ENCODE assay signal across 1 cellular context in genomic region chr4:15153662-15154061, GRCh38.
TF ChIP-seq lines count a peak whose summit lies in the region.

No MANE protein-coding gene starts in this region.

TF ChIP-seq in K562, 482 proteins besides CTCF, POLR2A, EP300 and RAD21 (continued from another document and continues in another):
- TF ChIP-seq, protein P1, sequence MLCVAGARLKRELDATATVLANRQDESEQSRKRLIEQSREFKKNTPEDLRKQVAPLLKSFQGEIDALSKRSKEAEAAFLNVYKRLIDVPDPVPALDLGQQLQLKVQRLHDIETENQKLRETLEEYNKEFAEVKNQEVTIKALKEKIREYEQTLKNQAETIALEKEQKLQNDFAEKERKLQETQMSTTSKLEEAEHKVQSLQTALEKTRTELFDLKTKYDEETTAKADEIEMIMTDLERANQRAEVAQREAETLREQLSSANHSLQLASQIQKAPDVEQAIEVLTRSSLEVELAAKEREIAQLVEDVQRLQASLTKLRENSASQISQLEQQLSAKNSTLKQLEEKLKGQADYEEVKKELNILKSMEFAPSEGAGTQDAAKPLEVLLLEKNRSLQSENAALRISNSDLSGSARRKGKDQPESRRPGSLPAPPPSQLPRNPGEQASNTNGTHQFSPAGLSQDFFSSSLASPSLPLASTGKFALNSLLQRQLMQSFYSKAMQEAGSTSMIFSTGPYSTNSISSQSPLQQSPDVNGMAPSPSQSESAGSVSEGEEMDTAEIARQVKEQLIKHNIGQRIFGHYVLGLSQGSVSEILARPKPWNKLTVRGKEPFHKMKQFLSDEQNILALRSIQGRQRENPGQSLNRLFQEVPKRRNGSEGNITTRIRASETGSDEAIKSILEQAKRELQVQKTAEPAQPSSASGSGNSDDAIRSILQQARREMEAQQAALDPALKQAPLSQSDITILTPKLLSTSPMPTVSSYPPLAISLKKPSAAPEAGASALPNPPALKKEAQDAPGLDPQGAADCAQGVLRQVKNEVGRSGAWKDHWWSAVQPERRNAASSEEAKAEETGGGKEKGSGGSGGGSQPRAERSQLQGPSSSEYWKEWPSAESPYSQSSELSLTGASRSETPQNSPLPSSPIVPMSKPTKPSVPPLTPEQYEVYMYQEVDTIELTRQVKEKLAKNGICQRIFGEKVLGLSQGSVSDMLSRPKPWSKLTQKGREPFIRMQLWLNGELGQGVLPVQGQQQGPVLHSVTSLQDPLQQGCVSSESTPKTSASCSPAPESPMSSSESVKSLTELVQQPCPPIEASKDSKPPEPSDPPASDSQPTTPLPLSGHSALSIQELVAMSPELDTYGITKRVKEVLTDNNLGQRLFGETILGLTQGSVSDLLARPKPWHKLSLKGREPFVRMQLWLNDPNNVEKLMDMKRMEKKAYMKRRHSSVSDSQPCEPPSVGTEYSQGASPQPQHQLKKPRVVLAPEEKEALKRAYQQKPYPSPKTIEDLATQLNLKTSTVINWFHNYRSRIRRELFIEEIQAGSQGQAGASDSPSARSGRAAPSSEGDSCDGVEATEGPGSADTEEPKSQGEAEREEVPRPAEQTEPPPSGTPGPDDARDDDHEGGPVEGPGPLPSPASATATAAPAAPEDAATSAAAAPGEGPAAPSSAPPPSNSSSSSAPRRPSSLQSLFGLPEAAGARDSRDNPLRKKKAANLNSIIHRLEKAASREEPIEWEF (CRISPR knock-in tag; IDR thresholded peaks at IDR 0.05): no peak
- TF ChIP-seq ARID3A (IDR thresholded peaks at IDR 0.05; ENCODE audit: borderline replicate concordance, low read depth, low read length) (peak; percentile 56; the same call in 1 of the 2 replicates), POLR2AphosphoS2 (IDR thresholded peaks at IDR 0.05; ENCODE audit: low read length) (no peak), HLTF (IDR thresholded peaks at IDR 0.05) (0 out of 2 replicates have a peak, but pooled peaks have one; percentile 35), RFX1 (IDR thresholded peaks at IDR 0.05) (no peak), THAP7 (CRISPR knock-in tag; IDR thresholded peaks at IDR 0.05) (no peak), SOX6 (IDR thresholded peaks at IDR 0.05) (peak; percentile 64), TAL1 (IDR thresholded peaks at IDR 0.05) (peak; percentile 19; the same call in 1 of the 2 replicates), ZNF318 (IDR thresholded peaks at IDR 0.05; ENCODE audit: borderline replicate concordance in 1 of 2, low read depth in 1 of 2) (no peak; a peak in 1 of 4 replicates), SMARCC2 (IDR thresholded peaks at IDR 0.05; ENCODE audit: low read depth) (peak; percentile 90), KLF10 (CRISPR knock-in tag; IDR thresholded peaks at IDR 0.05) (no peak), CBX5 (IDR thresholded peaks at IDR 0.05; ENCODE audit: borderline replicate concordance, low read depth) (no peak), YBX1 (IDR thresholded peaks at IDR 0.05) (no peak), BRCA1 (IDR thresholded peaks at IDR 0.05) (no peak), BRCA1 (CRISPR knock-in tag; IDR thresholded peaks at IDR 0.05) (no peak), CHD1 (IDR thresholded peaks at IDR 0.05; ENCODE audit: low read length) (no peak), ZNF431 (CRISPR knock-in tag; IDR thresholded peaks at IDR 0.05) (no peak), MTA3 (IDR thresholded peaks at IDR 0.05; ENCODE audit: borderline replicate concordance) (0 out of 2 replicates have a peak, but pooled peaks have one; percentile 59), DDX20 (tag; IDR thresholded peaks at IDR 0.05; ENCODE audit: low read depth) (no peak), NRF1 (conservative IDR thresholded peaks at IDR 0.05 in 1 of 2, IDR thresholded peaks at IDR 0.05 in 1 of 2) (no peak), SRSF1 (IDR thresholded peaks at IDR 0.05; ENCODE audit: low read depth, low read length) (no peak), NONO (IDR thresholded peaks at IDR 0.05; ENCODE audit: low read depth in 2 of 2, low read length in 1 of 2) (no peak), ZNF354B (CRISPR knock-in tag; IDR thresholded peaks at IDR 0.05) (no peak), ELF2 (CRISPR knock-in tag; IDR thresholded peaks at IDR 0.05) (no peak), ZBTB49 (CRISPR knock-in tag; IDR thresholded peaks at IDR 0.05; ENCODE audit: borderline replicate concordance) (no peak), NR1H2 (CRISPR knock-in tag; IDR thresholded peaks at IDR 0.05) (no peak), MAFF (IDR thresholded peaks at IDR 0.05; ENCODE audit: low read length) (peak; percentile 73), SLC30A9 (CRISPR knock-in tag; IDR thresholded peaks at IDR 0.05) (no peak), NR3C1 (CRISPR knock-in tag; IDR thresholded peaks at IDR 0.05) (no peak)
- TF ChIP-seq, protein P2, sequence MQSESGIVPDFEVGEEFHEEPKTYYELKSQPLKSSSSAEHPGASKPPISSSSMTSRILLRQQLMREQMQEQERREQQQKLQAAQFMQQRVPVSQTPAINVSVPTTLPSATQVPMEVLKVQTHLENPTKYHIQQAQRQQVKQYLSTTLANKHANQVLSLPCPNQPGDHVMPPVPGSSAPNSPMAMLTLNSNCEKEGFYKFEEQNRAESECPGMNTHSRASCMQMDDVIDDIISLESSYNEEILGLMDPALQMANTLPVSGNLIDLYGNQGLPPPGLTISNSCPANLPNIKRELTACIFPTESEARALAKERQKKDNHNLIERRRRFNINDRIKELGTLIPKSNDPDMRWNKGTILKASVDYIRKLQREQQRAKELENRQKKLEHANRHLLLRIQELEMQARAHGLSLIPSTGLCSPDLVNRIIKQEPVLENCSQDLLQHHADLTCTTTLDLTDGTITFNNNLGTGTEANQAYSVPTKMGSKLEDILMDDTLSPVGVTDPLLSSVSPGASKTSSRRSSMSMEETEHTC (IDR thresholded peaks at IDR 0.05): no peak
- TF ChIP-seq, protein P3, sequence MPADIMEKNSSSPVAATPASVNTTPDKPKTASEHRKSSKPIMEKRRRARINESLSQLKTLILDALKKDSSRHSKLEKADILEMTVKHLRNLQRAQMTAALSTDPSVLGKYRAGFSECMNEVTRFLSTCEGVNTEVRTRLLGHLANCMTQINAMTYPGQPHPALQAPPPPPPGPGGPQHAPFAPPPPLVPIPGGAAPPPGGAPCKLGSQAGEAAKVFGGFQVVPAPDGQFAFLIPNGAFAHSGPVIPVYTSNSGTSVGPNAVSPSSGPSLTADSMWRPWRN (IDR thresholded peaks at IDR 0.05; ENCODE audit: low read depth): no peak
- TF ChIP-seq, protein P4, sequence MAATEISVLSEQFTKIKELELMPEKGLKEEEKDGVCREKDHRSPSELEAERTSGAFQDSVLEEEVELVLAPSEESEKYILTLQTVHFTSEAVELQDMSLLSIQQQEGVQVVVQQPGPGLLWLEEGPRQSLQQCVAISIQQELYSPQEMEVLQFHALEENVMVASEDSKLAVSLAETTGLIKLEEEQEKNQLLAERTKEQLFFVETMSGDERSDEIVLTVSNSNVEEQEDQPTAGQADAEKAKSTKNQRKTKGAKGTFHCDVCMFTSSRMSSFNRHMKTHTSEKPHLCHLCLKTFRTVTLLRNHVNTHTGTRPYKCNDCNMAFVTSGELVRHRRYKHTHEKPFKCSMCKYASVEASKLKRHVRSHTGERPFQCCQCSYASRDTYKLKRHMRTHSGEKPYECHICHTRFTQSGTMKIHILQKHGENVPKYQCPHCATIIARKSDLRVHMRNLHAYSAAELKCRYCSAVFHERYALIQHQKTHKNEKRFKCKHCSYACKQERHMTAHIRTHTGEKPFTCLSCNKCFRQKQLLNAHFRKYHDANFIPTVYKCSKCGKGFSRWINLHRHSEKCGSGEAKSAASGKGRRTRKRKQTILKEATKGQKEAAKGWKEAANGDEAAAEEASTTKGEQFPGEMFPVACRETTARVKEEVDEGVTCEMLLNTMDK (IDR thresholded peaks at IDR 0.05; ENCODE audit: borderline replicate concordance, insufficient read depth, low read depth, low read length, poor library complexity, severe bottlenecking): no peak
- TF ChIP-seq, protein P5, sequence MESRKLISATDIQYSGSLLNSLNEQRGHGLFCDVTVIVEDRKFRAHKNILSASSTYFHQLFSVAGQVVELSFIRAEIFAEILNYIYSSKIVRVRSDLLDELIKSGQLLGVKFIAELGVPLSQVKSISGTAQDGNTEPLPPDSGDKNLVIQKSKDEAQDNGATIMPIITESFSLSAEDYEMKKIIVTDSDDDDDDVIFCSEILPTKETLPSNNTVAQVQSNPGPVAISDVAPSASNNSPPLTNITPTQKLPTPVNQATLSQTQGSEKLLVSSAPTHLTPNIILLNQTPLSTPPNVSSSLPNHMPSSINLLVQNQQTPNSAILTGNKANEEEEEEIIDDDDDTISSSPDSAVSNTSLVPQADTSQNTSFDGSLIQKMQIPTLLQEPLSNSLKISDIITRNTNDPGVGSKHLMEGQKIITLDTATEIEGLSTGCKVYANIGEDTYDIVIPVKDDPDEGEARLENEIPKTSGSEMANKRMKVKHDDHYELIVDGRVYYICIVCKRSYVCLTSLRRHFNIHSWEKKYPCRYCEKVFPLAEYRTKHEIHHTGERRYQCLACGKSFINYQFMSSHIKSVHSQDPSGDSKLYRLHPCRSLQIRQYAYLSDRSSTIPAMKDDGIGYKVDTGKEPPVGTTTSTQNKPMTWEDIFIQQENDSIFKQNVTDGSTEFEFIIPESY (CRISPR knock-in tag; IDR thresholded peaks at IDR 0.05): no peak
